In genomic region chr19:33064778-33065550, GRCh38 we compare ENCODE assay signal across 8 cellular contexts. TPM values are rescaled to one million over a fixed set of nuclear protein-coding genes. Genes with fewer than 3 reads are reported as not detected.
DNase-seq lines count a peak whose midpoint lies in the region; ATAC-seq and FAIRE-seq lines count a peak whose summit lies in the region.

Gene RHPN2, minus strand, starts transcription at chr19:33064888. Its CDS starts 36 bp downstream, at chr19:33064852.

- no peaks in the 10 kb centered on the region for H3K4me1 Mint-ChIP-seq in T-helper 1 cell treated with Interleukin-12 subunit alpha and Interleukin-12 subunit beta and Interleukin-4 antibody, amounts not matched to agents 30 μg/mL and 1 μg/mL, for 36 hours (ENCODE audit: low read depth)

- H3K9me3 Mint-ChIP-seq in T-helper 1 cell treated with Interleukin-12 subunit alpha and Interleukin-12 subunit beta and Interleukin-4 antibody, amounts not matched to agents 30 μg/mL and 1 μg/mL, for 36 hours: no peaks in the 10 kb centered on the region

- peak; percentile 61 for ATAC-seq in GM21619 (IDR thresholded peaks at IDR 0.05; ENCODE audit: unreplicated experiment)
- no peak for ATAC-seq in GM18517 (IDR thresholded peaks at IDR 0.05; ENCODE audit: unreplicated experiment)

- 2 to 4% (median 2%) methylated on average over 47 to 87 of the region's 87 CpGs for WGBS in small intestine, 3 donors

- no peak within 1 kb of the TSS for H3K27ac ChIP-seq in iPS-18a (ENCODE audit: low read length)
- peak within 1 kb of the TSS; percentile 63 to 94 for H3K27ac ChIP-seq in small intestine (ENCODE audit: low read depth in 1 of 2, low read length in 1 of 2)

- FAIRE-seq in small intestine (lab: Jason Lieb, UNC): no peak

- peak within 1 kb of the TSS; percentile 55 for H3K9ac ChIP-seq in iPS-18a (ENCODE audit: low read length)

- peaks cover 40% of the 10 kb centered on the region for H3K27me3 Mint-ChIP-seq in T-helper 1 cell treated with Interleukin-12 subunit alpha and Interleukin-12 subunit beta and Interleukin-4 antibody, amounts not matched to agents 30 μg/mL and 1 μg/mL, for 36 hours (ENCODE audit: low read depth)

- H3K36me3 ChIP-seq in MG63 (no peaks in the 10 kb centered on the region), iPS-18a (ENCODE audit: control insufficient read depth, low read depth, low read length) (no peaks in the 10 kb centered on the region), small intestine (ENCODE audit: control insufficient read depth in 2 of 2, insufficient read depth in 2 of 2, low read length in 2 of 2) (no peaks in the 10 kb centered on the region)

- H3K4me3 ChIP-seq in MG63 (peak within 1 kb of the TSS; percentile 58), iPS-18a (ENCODE audit: low read length) (peak within 1 kb of the TSS; percentile 64), small intestine (ENCODE audit: low read depth in 1 of 2, low read length in 2 of 2) (peak within 1 kb of the TSS; percentile 83 to 95)

- no peaks in the 10 kb centered on the region for H3K9me3 ChIP-seq in MG63
- no peaks in the 10 kb centered on the region for H3K9me3 ChIP-seq in iPS-18a (ENCODE audit: control insufficient read depth, low read depth, low read length)
- H3K9me3 ChIP-seq in small intestine (ENCODE audit: control insufficient read depth, low read depth): no peaks in the 10 kb centered on the region

- H3K36me3 Mint-ChIP-seq in T-helper 1 cell treated with Interleukin-12 subunit alpha and Interleukin-12 subunit beta and Interleukin-4 antibody, amounts not matched to agents 30 μg/mL and 1 μg/mL, for 36 hours (ENCODE audit: low read depth): no peaks in the 10 kb centered on the region

- H3K27me3 ChIP-seq in MG63 (no peaks in the 10 kb centered on the region), iPS-18a (ENCODE audit: control insufficient read depth, insufficient read depth, low read length) (peaks cover 14% of the 10 kb centered on the region), small intestine (ENCODE audit: control insufficient read depth in 2 of 2, insufficient read depth in 2 of 2, low read length in 2 of 2) (peaks cover 0 to 3% of the 10 kb centered on the region in 2 donors)

- H3K4me1 ChIP-seq in iPS-18a (ENCODE audit: control insufficient read depth, low read depth, low read length): peaks cover 3% of the 10 kb centered on the region
- H3K4me1 ChIP-seq in small intestine (ENCODE audit: control insufficient read depth in 2 of 2, insufficient read depth in 1 of 2, low read depth in 1 of 2, low read length in 1 of 2): no peaks in the 10 kb centered on the region

- DNase-seq in DMS 273 treated with DMSO at 0.1 percent for 48 hours (lab: John Stamatoyannopoulos, UW): peak; percentile 26
- DNase-seq in MG63: peak; percentile 87
- peak; percentile 87 for DNase-seq in astrocyte of the hippocampus (ENCODE audit: low read depth, low spot score)
- peak; percentile 92 for DNase-seq in small intestine

- H3K4me3 Mint-ChIP-seq in T-helper 1 cell treated with Interleukin-12 subunit alpha and Interleukin-12 subunit beta and Interleukin-4 antibody, amounts not matched to agents 30 μg/mL and 1 μg/mL, for 36 hours: peak within 1 kb of the TSS; percentile 57

- no peak within 1 kb of the TSS for H3K27ac Mint-ChIP-seq in T-helper 1 cell treated with Interleukin-12 subunit alpha and Interleukin-12 subunit beta and Interleukin-4 antibody, amounts not matched to agents 30 μg/mL and 1 μg/mL, for 36 hours

RNA-seq across cellular contexts. Expression of gene RHPN2, which starts in this region (rescaled TPM):
- total RNA-seq in MG63 (2014; rRNA removed; shearing (Covaris generic); ENCODE audit: low replicate concordance): 8.9 and 18.6 TPM in 2 replicates
- 10 to 100 TPM; 20.7 to 67.6 (median 34.2) TPM for polyA plus RNA-seq in small intestine

Comparison
In these comparisons a context has a peak if more than half of its experiments do, and no peak if none do; other contexts are left out.
1. DNase-seq: peak in every context shown above with its lines; median percentile 92 in small intestine; 87 in MG63; 87 in astrocyte of the hippocampus; 26 in DMS 273 treated with DMSO at 0.1 percent for 48 hours.